Comparison of ENCODE assay signal across 22 cellular contexts in the genomic region with DNA sequence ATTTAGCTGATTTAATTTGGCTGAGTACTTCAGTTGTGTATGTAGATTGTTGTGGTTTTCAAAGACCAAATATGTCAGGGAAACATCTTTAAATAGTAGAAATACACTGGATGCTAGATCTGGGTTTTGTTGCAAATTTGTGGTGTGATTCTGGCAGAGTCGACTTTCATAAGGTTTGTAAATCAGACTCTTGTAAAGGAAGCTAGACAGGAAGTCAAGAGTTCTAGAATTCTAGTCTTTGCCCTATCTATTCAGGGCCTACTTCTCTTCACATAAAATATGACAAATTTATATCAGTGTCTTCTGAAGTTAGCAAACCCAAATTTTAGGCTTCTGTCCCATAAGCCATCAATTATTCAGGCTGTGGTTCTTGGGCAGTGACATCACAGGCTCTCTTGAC.
A peak's percentile ranks its signal among the peaks of the same experiment; 100 is the strongest.
DNase-seq lines count a peak whose midpoint lies in the region; FAIRE-seq and TF ChIP-seq lines count a peak whose summit lies in the region.
"Had no signal": no experiment of that assay in that cellular context is flagged by ENCODE, and none has a peak within 500 bp of the region (broad histone marks: within the 10 kb centered on the region; RNA-seq: fewer than 3 reads in every experiment).

No MANE protein-coding gene starts in this region.

- 55% methylated on average over 1 of the region's 1 CpG for WGBS in mammary epithelial cell (ENCODE audit: low coverage, missing lambda C conversion rate)

- H2AFZ ChIP-seq in astrocyte (ENCODE audit: low read depth, low read length): no peak overlapping the region
- no peak overlapping the region for H2AFZ ChIP-seq in mammary epithelial cell (ENCODE audit: low read depth, low read length)

- no peak overlapping the region for H3K27ac Mint-ChIP-seq in astrocyte (ENCODE audit: unreplicated experiment)
- H3K27ac Mint-ChIP-seq: B cell; CD8-positive, alpha-beta T cell; H9 had no signal

- no peaks in the 10 kb centered on the region for H3K36me3 Mint-ChIP-seq in astrocyte (ENCODE audit: low read depth, unreplicated experiment)
- H3K36me3 Mint-ChIP-seq: CD8-positive, alpha-beta T cell had no signal

- TF ChIP-seq CTCF in astrocyte (IDR thresholded peaks at IDR 0.05; ENCODE audit: insufficient read depth, low read depth, low read length): no peak
- TF ChIP-seq CTCF in foreskin fibroblast (IDR thresholded peaks at IDR 0.05; ENCODE audit: low read depth, low read length): no peak
- no peak for TF ChIP-seq CTCF in mammary epithelial cell (conservative IDR thresholded peaks at IDR 0.05 in 1 of 2, IDR thresholded peaks at IDR 0.05 in 1 of 2; ENCODE audit: extremely low read depth in 1 of 2, insufficient read depth in 1 of 2, low read depth in 1 of 2, low read length in 2 of 2)

- no peaks in the 10 kb centered on the region for H3K27me3 Mint-ChIP-seq in astrocyte (ENCODE audit: low read depth, unreplicated experiment)
- H3K27me3 Mint-ChIP-seq: B cell had no signal

- no peak overlapping the region for H3K27ac ChIP-seq in astrocyte (ENCODE audit: low read depth, low read length)
- no peak overlapping the region for H3K27ac ChIP-seq in mammary epithelial cell (ENCODE audit: insufficient read depth, low read depth, low read length)
- H3K27ac ChIP-seq: A549, C4-2B, SK-N-MC had no signal

- FAIRE-seq in astrocyte (lab: Jason Lieb, UNC): no peak
- FAIRE-seq: A549, HTR-8/SVneo, RCC 7860 had no signal

- H3K79me2 ChIP-seq in astrocyte (ENCODE audit: insufficient read depth, low read length): no peaks in the 10 kb centered on the region
- H3K79me2 ChIP-seq in mammary epithelial cell (ENCODE audit: insufficient read depth, low read length): no peaks in the 10 kb centered on the region

- H3K4me1 ChIP-seq in astrocyte (ENCODE audit: insufficient read depth, low read length) (peaks cover 6% of the 10 kb centered on the region), mammary epithelial cell (ENCODE audit: insufficient read depth, low read length) (peaks cover 11% of the 10 kb centered on the region)
- H3K4me1 ChIP-seq: A549, Caco-2 had no signal

- H3K4me2 ChIP-seq in astrocyte (ENCODE audit: low read length): no peak overlapping the region
- no peak overlapping the region for H3K4me2 ChIP-seq in mammary epithelial cell (ENCODE audit: insufficient read depth, low read depth, low read length)
- H3K4me2 ChIP-seq: A549 had no signal

- in situ Hi-C loops in mammary epithelial cell (cut with MboI; ENCODE audit: low sequenced_read_pairs in 2 of 2): no loop called here

- H3K4me1 Mint-ChIP-seq in astrocyte (ENCODE audit: low read depth, unreplicated experiment): peaks cover 6% of the 10 kb centered on the region
- H3K4me1 Mint-ChIP-seq: B cell, H9 had no signal

- intact Hi-C loops in mammary epithelial cell (cut with micrococcal nuclease): no loop called here

- CTCF ChIA-PET in mammary epithelial cell (lab: Charles Lee; ENCODE audit: low non-redundant PET): no interaction called here

- H3K4me3 Mint-ChIP-seq in astrocyte (ENCODE audit: unreplicated experiment): no peak overlapping the region
- H3K4me3 Mint-ChIP-seq: B cell; CD8-positive, alpha-beta T cell; H9 had no signal

- H3K9me3 ChIP-seq in astrocyte (ENCODE audit: insufficient read depth, low read depth, low read length): no peaks in the 10 kb centered on the region
- H3K9me3 ChIP-seq in mammary epithelial cell (replicated peaks; ENCODE audit: insufficient read depth, low read length): no peaks in the 10 kb centered on the region
- H3K9me3 ChIP-seq: A549, Caco-2 had no signal

- H3K36me3 ChIP-seq in astrocyte (ENCODE audit: insufficient read depth, low read length) (no peaks in the 10 kb centered on the region), mammary epithelial cell (ENCODE audit: insufficient read depth, low read length) (no peaks in the 10 kb centered on the region)

- H3K27me3 ChIP-seq in astrocyte (ENCODE audit: insufficient read depth, low read length) (no peaks in the 10 kb centered on the region), mammary epithelial cell (ENCODE audit: insufficient read depth, low read length) (no peaks in the 10 kb centered on the region)

- dilution Hi-C loops in mammary epithelial cell (cut with HindIII; ENCODE audit: low sequenced_read_pairs): no loop called here

- H3K9ac ChIP-seq in astrocyte (ENCODE audit: low read length) (no peak overlapping the region), mammary epithelial cell (ENCODE audit: insufficient read depth, low read length) (no peak overlapping the region)

- H4K20me1 ChIP-seq in astrocyte (ENCODE audit: insufficient read depth, low read length) (no peaks in the 10 kb centered on the region), mammary epithelial cell (ENCODE audit: insufficient read depth, low read length) (no peaks in the 10 kb centered on the region)

- peak; percentile 67 for DNase-seq in GM04504 (ENCODE audit: low read depth)
- peak; percentile 10 for DNase-seq in astrocyte (ENCODE audit: low read depth)
- peak; percentile 14 to 33 for DNase-seq in foreskin fibroblast
- no peak for DNase-seq in activated T-cell treated with anti-CD3 and anti-CD28 coated beads for 4 hours
- DNase-seq in mammary epithelial cell: no peak
- DNase-seq in GOT3 (lab: John Stamatoyannopoulos, UW): no peak
- DNase-seq in NCI-H82 (lab: John Stamatoyannopoulos, UW): no peak
- DNase-seq: Caco-2; CD8-positive, alpha-beta T cell; GF-D8; H9; KBM-7; NCI-H2029; NCI-H446; NCI-H526; SIG-M5 had no signal

- no TSS peak for BruUV-seq in mammary epithelial cell (replicated peaks; lab: Mats Ljungman, UMichigan)

- no peak overlapping the region for H3K4me3 ChIP-seq in astrocyte (ENCODE audit: insufficient read depth, low read depth, low read length)
- no peak overlapping the region for H3K4me3 ChIP-seq in foreskin fibroblast (ENCODE audit: low read depth in 1 of 2, low read length in 2 of 2)
- H3K4me3 ChIP-seq in mammary epithelial cell (replicated peaks in 1 of 3; ENCODE audit: insufficient read depth in 1 of 3, low read depth in 2 of 3, low read length in 3 of 3): no peak overlapping the region
- H3K4me3 ChIP-seq: A549, SK-N-MC had no signal

- no peaks in the 10 kb centered on the region for H3K9me3 Mint-ChIP-seq in astrocyte (ENCODE audit: unreplicated experiment)
- H3K9me3 Mint-ChIP-seq: H9 had no signal

Comparison
In these comparisons a context has a peak if more than half of its experiments do, and no peak if none do; other contexts are left out.
1. DNase-seq: peak in GM04504 (single experiment), astrocyte (single experiment) and foreskin fibroblast (2 of 2); none in activated T-cell treated with anti-CD3 and anti-CD28 coated beads for 4 hours (single experiment), mammary epithelial cell (single experiment), GOT3 (single experiment) and NCI-H82 (single experiment).